16 cellular contexts compared by ENCODE assay signal in the genomic region with DNA sequence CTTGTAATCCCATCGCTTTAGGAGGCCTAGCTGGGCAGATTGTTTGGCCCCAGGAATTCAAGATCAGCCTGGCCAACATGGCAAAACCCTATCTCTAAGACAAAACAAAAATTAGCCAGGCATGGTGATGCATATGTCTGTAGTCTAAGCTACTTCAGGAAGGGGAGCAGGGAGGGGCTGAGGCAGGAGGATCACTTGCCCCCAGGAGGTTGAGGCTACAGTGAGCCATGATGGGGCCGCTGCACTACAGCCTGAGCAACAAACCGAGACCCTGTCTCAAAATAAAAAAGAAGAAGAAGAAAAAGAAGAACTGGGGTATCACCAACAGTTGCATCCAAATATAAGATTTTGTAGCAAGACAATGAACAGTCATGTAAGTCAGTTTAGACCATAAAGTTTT. TPM values are rescaled to one million over a fixed set of nuclear protein-coding genes. Genes with fewer than 3 reads are reported as not detected.
DNase-seq lines count a peak whose midpoint lies in the region; ATAC-seq and FAIRE-seq lines count a peak whose summit lies in the region.
"Had no signal": no experiment of that assay in that cellular context is flagged by ENCODE, and none has a peak within 500 bp of the region (broad histone marks: within the 10 kb centered on the region; RNA-seq: fewer than 3 reads in every experiment).

No MANE protein-coding gene starts in this region.

- ATAC-seq in activated naive CD8-positive, alpha-beta T cell treated with anti-CD3 and anti-CD28 coated beads, Interleukin-2, amount 50 U/mL, for 24 hours: no peak
- ATAC-seq: HepG2 had no signal

- no peak for FAIRE-seq in HTR-8/SVneo (lab: Jason Lieb, UNC)
- FAIRE-seq: HepG2 had no signal

- no peaks in the 10 kb centered on the region for H3K36me3 Mint-ChIP-seq in activated naive CD8-positive, alpha-beta T cell treated with anti-CD3 and anti-CD28 coated beads, Interleukin-2, amount 50 U/mL, for 24 hours (ENCODE audit: low read depth)
- no peaks in the 10 kb centered on the region for H3K36me3 Mint-ChIP-seq in activated naive CD8-positive, alpha-beta T cell treated with anti-CD3 and anti-CD28 coated beads for 36 hours
- H3K36me3 Mint-ChIP-seq in dendritic cell treated with granulocyte-macrophage colony-stimulating factor and Interleukin-4, amounts not matched to agents 40 ng/mL and 50 ng/mL, for 4 days (ENCODE audit: low read depth): no peaks in the 10 kb centered on the region
- H3K36me3 Mint-ChIP-seq: CD4-positive, alpha-beta memory T cell had no signal

- intact Hi-C loops in dendritic cell treated with granulocyte-macrophage colony-stimulating factor and Interleukin-4, amounts not matched to agents 40 ng/mL and 50 ng/mL, for 4 days (cut with micrococcal nuclease): loop anchor here (5.0 kb wide), 1 partner anchor 48 kb away; the partner anchor contains the start of gene NFKB1

- H3K27ac Mint-ChIP-seq in activated naive CD8-positive, alpha-beta T cell treated with anti-CD3 and anti-CD28 coated beads, Interleukin-2, amount 50 U/mL, for 24 hours: peak overlapping the region; percentile 47
- no peak overlapping the region for H3K27ac Mint-ChIP-seq in activated naive CD8-positive, alpha-beta T cell treated with anti-CD3 and anti-CD28 coated beads for 36 hours
- peak overlapping the region; percentile 61 for H3K27ac Mint-ChIP-seq in dendritic cell treated with granulocyte-macrophage colony-stimulating factor and Interleukin-4, amounts not matched to agents 40 ng/mL and 50 ng/mL, for 4 days
- H3K27ac Mint-ChIP-seq: CD4-positive, alpha-beta memory T cell had no signal

- peaks cover 49% of the 10 kb centered on the region for H3K4me1 Mint-ChIP-seq in activated naive CD8-positive, alpha-beta T cell treated with anti-CD3 and anti-CD28 coated beads, Interleukin-2, amount 50 U/mL, for 24 hours
- peaks cover 16% of the 10 kb centered on the region for H3K4me1 Mint-ChIP-seq in activated naive CD8-positive, alpha-beta T cell treated with anti-CD3 and anti-CD28 coated beads for 36 hours
- peaks cover 29% of the 10 kb centered on the region for H3K4me1 Mint-ChIP-seq in dendritic cell treated with granulocyte-macrophage colony-stimulating factor and Interleukin-4, amounts not matched to agents 40 ng/mL and 50 ng/mL, for 4 days (ENCODE audit: low read depth)

- H3K27me3 Mint-ChIP-seq in activated naive CD8-positive, alpha-beta T cell treated with anti-CD3 and anti-CD28 coated beads, Interleukin-2, amount 50 U/mL, for 24 hours: no peaks in the 10 kb centered on the region
- H3K27me3 Mint-ChIP-seq in activated naive CD8-positive, alpha-beta T cell treated with anti-CD3 and anti-CD28 coated beads for 36 hours: no peaks in the 10 kb centered on the region
- H3K27me3 Mint-ChIP-seq in dendritic cell treated with granulocyte-macrophage colony-stimulating factor and Interleukin-4, amounts not matched to agents 40 ng/mL and 50 ng/mL, for 4 days: no peaks in the 10 kb centered on the region

- H3K9me3 Mint-ChIP-seq in activated naive CD8-positive, alpha-beta T cell treated with anti-CD3 and anti-CD28 coated beads, Interleukin-2, amount 50 U/mL, for 24 hours: no peaks in the 10 kb centered on the region
- H3K9me3 Mint-ChIP-seq in activated naive CD8-positive, alpha-beta T cell treated with anti-CD3 and anti-CD28 coated beads for 36 hours: no peaks in the 10 kb centered on the region
- peaks cover 6% of the 10 kb centered on the region for H3K9me3 Mint-ChIP-seq in dendritic cell treated with granulocyte-macrophage colony-stimulating factor and Interleukin-4, amounts not matched to agents 40 ng/mL and 50 ng/mL, for 4 days

- no peak overlapping the region for H3K4me3 Mint-ChIP-seq in activated naive CD8-positive, alpha-beta T cell treated with anti-CD3 and anti-CD28 coated beads, Interleukin-2, amount 50 U/mL, for 24 hours
- H3K4me3 Mint-ChIP-seq in activated naive CD8-positive, alpha-beta T cell treated with anti-CD3 and anti-CD28 coated beads for 36 hours: no peak overlapping the region
- H3K4me3 Mint-ChIP-seq in dendritic cell treated with granulocyte-macrophage colony-stimulating factor and Interleukin-4, amounts not matched to agents 40 ng/mL and 50 ng/mL, for 4 days: no peak overlapping the region
- H3K4me3 Mint-ChIP-seq: CD4-positive, alpha-beta memory T cell had no signal

- no peak for DNase-seq in activated naive CD8-positive, alpha-beta T cell treated with anti-CD3 and anti-CD28 coated beads, Interleukin-2, amount 50 U/mL, for 24 hours
- DNase-seq in activated naive CD8-positive, alpha-beta T cell treated with anti-CD3 and anti-CD28 coated beads for 36 hours: no peak
- DNase-seq in MV-4-11 (lab: John Stamatoyannopoulos, UW) (peak; percentile 58), NCI-H2107 treated with DMSO at 0.1 percent for 48 hours (lab: John Stamatoyannopoulos, UW; ENCODE audit: unreplicated experiment) (no peak), NCI-H524 treated with DMSO at 0.1 percent for 48 hours (lab: John Stamatoyannopoulos, UW) (no peak), HTR-8/SVneo (ENCODE audit: insufficient read length, low spot score) (no peak), DMS53 (lab: John Stamatoyannopoulos, UW) (no peak)
- DNase-seq: ACHN; CD4-positive, alpha-beta memory T cell; DMS153; DND-41; GF-D8; GM23248; H7 had no signal

RNA-seq across cellular contexts. Expression of gene NFKB1, which starts 47.3 kb away (rescaled TPM):
- total RNA-seq in activated naive CD8-positive, alpha-beta T cell treated with anti-CD3 and anti-CD28 coated beads for 36 hours: 100 to 1,000 TPM; 250 to 259 TPM
